ENCODE assay signal across 10 cellular contexts in the genomic region with DNA sequence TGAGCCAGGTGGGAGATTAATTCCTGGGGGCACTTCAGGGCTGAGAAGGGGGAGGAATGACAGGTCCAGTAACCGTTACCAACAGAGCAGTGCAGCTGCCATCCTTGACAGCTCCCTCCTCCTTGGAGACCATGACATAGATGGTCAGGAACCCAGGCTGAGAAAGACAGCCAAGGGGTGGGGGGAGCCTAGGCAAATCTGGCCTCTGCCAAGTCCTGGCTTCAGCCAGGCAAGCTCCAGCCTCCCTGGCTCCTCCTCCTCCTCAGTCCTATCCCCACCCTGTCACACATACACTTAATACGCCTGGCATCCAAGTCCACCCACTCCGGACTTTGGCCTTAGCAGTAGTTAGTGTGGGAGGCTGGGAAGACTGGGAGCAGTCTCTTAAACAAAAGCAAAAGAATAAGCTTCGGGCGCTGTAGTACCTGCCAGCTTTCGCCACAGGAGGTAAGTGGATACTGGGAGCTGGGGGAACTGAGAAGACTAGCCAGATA. TPM values are rescaled to one million over a fixed set of nuclear protein-coding genes. Genes with fewer than 3 reads are reported as not detected.
DNase-seq lines count a peak whose midpoint lies in the region; ATAC-seq, FAIRE-seq and TF ChIP-seq lines count a peak whose summit lies in the region.
"Had no signal": no experiment of that assay in that cellular context is flagged by ENCODE, and none has a peak within 500 bp of the region (broad histone marks: within the 10 kb centered on the region; RNA-seq: fewer than 3 reads in every experiment).

A gene with protein sequence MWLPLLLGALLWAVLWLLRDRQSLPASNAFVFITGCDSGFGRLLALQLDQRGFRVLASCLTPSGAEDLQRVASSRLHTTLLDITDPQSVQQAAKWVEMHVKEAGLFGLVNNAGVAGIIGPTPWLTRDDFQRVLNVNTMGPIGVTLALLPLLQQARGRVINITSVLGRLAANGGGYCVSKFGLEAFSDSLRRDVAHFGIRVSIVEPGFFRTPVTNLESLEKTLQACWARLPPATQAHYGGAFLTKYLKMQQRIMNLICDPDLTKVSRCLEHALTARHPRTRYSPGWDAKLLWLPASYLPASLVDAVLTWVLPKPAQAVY (plus strand): TSS at position 323 of the 494 bp plus-strand sequence. CDS start 792 bp downstream, outside the sequence.

- CTCF ChIA-PET in HepG2 (lab: Yijun Ruan, JAX; ENCODE audit: low intra/inter-chr PET ratio, low total read pairs) = interaction anchor here (1.9 to 2.5 kb wide), 3 partner anchors 17 to 60 kb away, joined by 6 to 13 read pairs (median 6); a partner anchor contains a TSS

- intact Hi-C loops in body of pancreas (cut with DNase I) (no loop called here), HepG2 (cut with micrococcal nuclease; ENCODE audit: unreplicated experiment) (loop anchor here (2.0 to 5.0 kb wide), 4 partner anchors 13 to 533 kb away; a partner anchor contains a TSS)

- POLR2A ChIA-PET in HepG2 (lab: Yijun Ruan, JAX) = interaction anchor here (0.6 to 5.3 kb wide), 11 partner anchors 9 to 276 kb away, joined by 3 to 38 read pairs (median 5); a partner anchor contains a TSS

- DNase-seq in HuH-7 (ENCODE audit: low spot score) (peak; percentile 87), body of pancreas (peak; percentile 83 to 93 (median 92)), HepG2 (ENCODE audit: low spot score) (peak; percentile 83), superior temporal gyrus (ENCODE audit: extremely low spot score) (peak; percentile 12), occipital lobe (lab: John Stamatoyannopoulos, UW) (no peak), DMS53 (lab: John Stamatoyannopoulos, UW) (no peak), SKM-1 treated with dmso at 0.1 percent for 144 hours (lab: John Stamatoyannopoulos, UW; ENCODE audit: unreplicated experiment) (no peak)
- DNase-seq: H7 had no signal

- H2AFZ ChIP-seq in HepG2 (ENCODE audit: low read length) = no peak within 1 kb of the TSS

- in situ Hi-C loops in HepG2 (cut with HindIII; ENCODE audit: extremely low pct_ligation_motif_present, low pct_unique_long_range_greater_than_20kb) = no loop called here

- no TSS peak for BruUV-seq in HepG2 (replicated peaks; lab: Mats Ljungman, UMichigan)

- H3K9me3 ChIP-seq in body of pancreas (no peaks in the 10 kb centered on the region), HepG2 (ENCODE audit: low read length) (no peaks in the 10 kb centered on the region)
- H3K9me3 ChIP-seq: SJCRH30 had no signal

- H3K36me3 ChIP-seq in body of pancreas (replicated peaks in 1 of 2; ENCODE audit: insufficient read depth in 1 of 2, low read depth in 2 of 2) (no peaks in the 10 kb centered on the region), HepG2 (replicated peaks in 1 of 2; ENCODE audit: control insufficient read depth in 1 of 2, insufficient read depth in 2 of 2, low read length in 2 of 2) (peaks cover 0 to 8% of the 10 kb centered on the region in 2 experiments; a peak in 3 of 5 replicates)

- H3K79me2 ChIP-seq in HepG2 (ENCODE audit: insufficient read depth, low read length) = no peaks in the 10 kb centered on the region

- 0 out of 2 replicates have a peak, but pooled peaks cover 2% of the 10 kb centered on the region for H4K20me1 ChIP-seq in HepG2 (ENCODE audit: insufficient read depth, low read length)

- peak; percentile 34 to 78 (median 71) for TF ChIP-seq POLR2A in body of pancreas (IDR thresholded peaks at IDR 0.05)
- TF ChIP-seq POLR2A in HepG2 (IDR thresholded peaks at IDR 0.05; ENCODE audit: insufficient read depth in 1 of 2, low read depth in 2 of 2, low read length in 2 of 2) = no peak; a peak in 1 of 4 replicates

- 12 to 17% methylated on average over 5 to 6 of the region's 6 CpGs for WGBS in body of pancreas, 2 donors
- 25% methylated on average over 6 of the region's 6 CpGs for WGBS in HepG2 (ENCODE audit: low lambda C conversion rate)

- peak; percentile 79 for ATAC-seq in body of pancreas
- peak; percentile 66 for ATAC-seq in HepG2
- ATAC-seq in GM21528 (IDR thresholded peaks at IDR 0.05; ENCODE audit: low FRiP score, unreplicated experiment) = no peak

- TF ChIP-seq RAD21 in HepG2 (CRISPR knock-in tag; IDR thresholded peaks at IDR 0.05) = no peak

- peak in 1 of 7 experiments; percentile 11 for TF ChIP-seq CTCF in body of pancreas (IDR thresholded peaks at IDR 0.05)
- TF ChIP-seq CTCF in HepG2 (CRISPR knock-in tag; IDR thresholded peaks at IDR 0.05) = no peak

- peaks cover 79% of the 10 kb centered on the region for H3K4me1 ChIP-seq in body of pancreas
- peaks cover 88% of the 10 kb centered on the region for H3K4me1 ChIP-seq in HepG2 (ENCODE audit: insufficient read depth, low read length)

- H3K9ac ChIP-seq in HepG2 (ENCODE audit: insufficient read depth, low read depth, low read length) = peak within 1 kb of the TSS; percentile 30; the same call in 1 of the 2 replicates

- H3K27me3 ChIP-seq in body of pancreas (no peaks in the 10 kb centered on the region), HepG2 (ENCODE audit: control insufficient read depth in 1 of 2, insufficient read depth in 2 of 2, low read length in 2 of 2) (no peaks in the 10 kb centered on the region)
- H3K27me3 ChIP-seq: SJCRH30 had no signal

- no peak for TF ChIP-seq EP300 in HepG2 (IDR thresholded peaks at IDR 0.05; ENCODE audit: low read depth in 2 of 2, low read length in 2 of 2)
- no peak for TF ChIP-seq EP300 in HepG2 (CRISPR knock-in tag; IDR thresholded peaks at IDR 0.05; ENCODE audit: borderline replicate concordance)

- H3K27ac ChIP-seq in body of pancreas = peak within 1 kb of the TSS; percentile 64 to 94 (median 72)
- peak within 1 kb of the TSS; percentile 59 for H3K27ac ChIP-seq in HepG2 (ENCODE audit: extremely low read length, insufficient read depth, low read length)

- FAIRE-seq in HepG2 (lab: Jason Lieb, UNC) = peak; percentile 48

- H3K4me3 ChIP-seq in body of pancreas (no peak within 1 kb of the TSS), HepG2 (replicated peaks in 1 of 3; ENCODE audit: insufficient read depth in 1 of 3, low read depth in 2 of 3, low read length in 3 of 3) (peak within 1 kb of the TSS; percentile 15 to 46 (median 15); a peak in 5 of 6 replicates)
- H3K4me3 ChIP-seq: SJCRH30 had no signal

- peak within 1 kb of the TSS; percentile 62 for H3K4me2 ChIP-seq in HepG2 (ENCODE audit: low read depth, low read length)

TF ChIP-seq in HepG2, 621 proteins besides CTCF, POLR2A, EP300 and RAD21 (continues in another document):
- TF ChIP-seq, protein P1, sequence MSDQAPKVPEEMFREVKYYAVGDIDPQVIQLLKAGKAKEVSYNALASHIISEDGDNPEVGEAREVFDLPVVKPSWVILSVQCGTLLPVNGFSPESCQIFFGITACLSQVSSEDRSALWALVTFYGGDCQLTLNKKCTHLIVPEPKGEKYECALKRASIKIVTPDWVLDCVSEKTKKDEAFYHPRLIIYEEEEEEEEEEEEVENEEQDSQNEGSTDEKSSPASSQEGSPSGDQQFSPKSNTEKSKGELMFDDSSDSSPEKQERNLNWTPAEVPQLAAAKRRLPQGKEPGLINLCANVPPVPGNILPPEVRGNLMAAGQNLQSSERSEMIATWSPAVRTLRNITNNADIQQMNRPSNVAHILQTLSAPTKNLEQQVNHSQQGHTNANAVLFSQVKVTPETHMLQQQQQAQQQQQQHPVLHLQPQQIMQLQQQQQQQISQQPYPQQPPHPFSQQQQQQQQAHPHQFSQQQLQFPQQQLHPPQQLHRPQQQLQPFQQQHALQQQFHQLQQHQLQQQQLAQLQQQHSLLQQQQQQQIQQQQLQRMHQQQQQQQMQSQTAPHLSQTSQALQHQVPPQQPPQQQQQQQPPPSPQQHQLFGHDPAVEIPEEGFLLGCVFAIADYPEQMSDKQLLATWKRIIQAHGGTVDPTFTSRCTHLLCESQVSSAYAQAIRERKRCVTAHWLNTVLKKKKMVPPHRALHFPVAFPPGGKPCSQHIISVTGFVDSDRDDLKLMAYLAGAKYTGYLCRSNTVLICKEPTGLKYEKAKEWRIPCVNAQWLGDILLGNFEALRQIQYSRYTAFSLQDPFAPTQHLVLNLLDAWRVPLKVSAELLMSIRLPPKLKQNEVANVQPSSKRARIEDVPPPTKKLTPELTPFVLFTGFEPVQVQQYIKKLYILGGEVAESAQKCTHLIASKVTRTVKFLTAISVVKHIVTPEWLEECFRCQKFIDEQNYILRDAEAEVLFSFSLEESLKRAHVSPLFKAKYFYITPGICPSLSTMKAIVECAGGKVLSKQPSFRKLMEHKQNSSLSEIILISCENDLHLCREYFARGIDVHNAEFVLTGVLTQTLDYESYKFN (CRISPR knock-in tag; conservative IDR thresholded peaks at IDR 0.05) = peak; percentile 54; the same call in 1 of the 2 replicates
- TF ChIP-seq SAP130 (CRISPR knock-in tag; IDR thresholded peaks at IDR 0.05; ENCODE audit: low read depth) (peak; percentile 33; the same call in 1 of the 2 replicates), POLR2AphosphoS5 (IDR thresholded peaks at IDR 0.05; ENCODE audit: low read depth, low read length) (0 out of 2 replicates have a peak, but pooled peaks have one; percentile 24), GABPB1 (CRISPR knock-in tag; IDR thresholded peaks at IDR 0.05) (no peak), HNF4A (CRISPR knock-in tag; IDR thresholded peaks at IDR 0.05) (peak; percentile 73)

RNA-seq across cellular contexts. Expression of the gene that starts here (rescaled TPM):
- total RNA-seq in body of pancreas (10 to 100 TPM in 1 of 2 donors, 1 to 10 TPM in 1; 4.2 to 20.4 TPM), HepG2 (2016; rRNA removed; fragmentation: Illumina TruSeq; extraction: Trizol) (1.0 and 2.6 TPM in 2 replicates), occipital lobe (6.6 TPM)
- total RNA-seq in HepG2 (2016; cell fraction: cytosol; rRNA removed; fragmentation: Illumina TruSeq; extraction: Trizol; ENCODE audit: low read depth) = 1.2 and 1.5 TPM in 2 replicates
- 1.2 and 2.6 TPM in 2 replicates for total RNA-seq in HepG2 (2016; cell fraction: insoluble cytoplasmic fraction; rRNA removed; fragmentation: Illumina TruSeq; extraction: Trizol)
- total RNA-seq in HepG2 (2016; cell fraction: membrane; rRNA removed; fragmentation: Illumina TruSeq; extraction: Trizol) = 1.3 and 1.5 TPM in 2 replicates
- 4.5 and 6.2 TPM in 2 replicates for total RNA-seq in HepG2 (2016; cell fraction: nucleus; rRNA removed; fragmentation: Illumina TruSeq; extraction: Trizol)
- polyA plus RNA-seq in HepG2 (2011; rRNA removed) = 5.7 TPM in 2 replicates
- polyA plus RNA-seq in HepG2 (2011; cell fraction: cytosol; rRNA removed) = 2.4 and 3.4 TPM in 2 replicates
- 17.8 and 19.4 TPM in 2 replicates for polyA plus RNA-seq in HepG2 (2011; cell fraction: nucleus; rRNA removed)
- 3.3 and 4.2 TPM in 2 replicates for polyA plus RNA-seq in HepG2 (2012)
- 0.41 and 0.84 TPM in 2 replicates for polyA plus RNA-seq in HepG2 (2016; cell fraction: cytosol; fragmentation: Illumina TruSeq; extraction: Trizol; ENCODE audit: low read depth)
- polyA plus RNA-seq in HepG2 (2016; cell fraction: insoluble cytoplasmic fraction; fragmentation: Illumina TruSeq; extraction: Trizol; ENCODE audit: low read depth) = 0.71 and 0.91 TPM in 2 replicates
- 1.0 and 1.1 TPM in 2 replicates for polyA plus RNA-seq in HepG2 (2016; cell fraction: membrane; fragmentation: Illumina TruSeq; extraction: Trizol; ENCODE audit: low read depth)
- 9.3 and 11.2 TPM in 2 replicates for polyA plus RNA-seq in HepG2 (2016; cell fraction: nucleus; fragmentation: Illumina TruSeq; extraction: Trizol; ENCODE audit: insufficient read depth, low read depth)
- polyA minus RNA-seq in HepG2 (2011; rRNA and poly(A)+ RNA removed; ENCODE audit: low replicate concordance) = 4.1 and 8.8 TPM in 2 replicates
- 0.53 and 0.79 TPM in 2 replicates for polyA minus RNA-seq in HepG2 (2011; cell fraction: cytosol; rRNA and poly(A)+ RNA removed)
- polyA minus RNA-seq in HepG2 (2011; cell fraction: nucleus; rRNA and poly(A)+ RNA removed) = 11.6 and 16.1 TPM in 2 replicates

Comparison
In these comparisons a context has a peak if more than half of its experiments do, and no peak if none do; other contexts are left out.
1. DNase-seq: peak in HuH-7 (single experiment), body of pancreas (4 of 4), HepG2 (single experiment) and superior temporal gyrus (single experiment); none in occipital lobe (single experiment), DMS53 (single experiment) and SKM-1 treated with dmso at 0.1 percent for 144 hours (single experiment).
2. H3K4me3 ChIP-seq: peak in HepG2 (3 of 3); none in body of pancreas (0 of 2).
3. POLR2A ChIP-seq: peak in body of pancreas (3 of 3); none in HepG2 (0 of 2).